ENCODE assay signal across 8 cellular contexts in the genomic region with DNA sequence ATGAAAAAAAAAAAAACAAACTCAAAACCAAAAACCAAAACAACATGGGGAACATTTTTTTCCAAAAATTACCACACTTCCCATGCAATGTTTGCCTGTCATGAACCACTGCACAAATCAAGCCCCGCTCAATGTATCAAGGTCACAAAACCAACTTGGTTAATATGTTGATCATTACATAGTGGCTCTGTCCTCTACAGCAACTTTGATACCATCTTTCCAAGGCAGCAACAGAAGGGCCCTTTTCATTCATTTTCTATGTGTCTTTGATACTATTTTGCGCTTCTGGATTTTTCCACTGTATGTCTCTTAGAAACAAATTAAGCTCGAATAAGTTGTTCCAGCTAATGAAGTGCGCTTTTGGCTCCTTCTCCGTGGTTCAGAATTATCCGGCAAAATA. TPM values are rescaled to one million over a fixed set of nuclear protein-coding genes. Genes with fewer than 3 reads are reported as not detected.
DNase-seq lines count a peak whose midpoint lies in the region; ATAC-seq and TF ChIP-seq lines count a peak whose summit lies in the region.

No MANE protein-coding gene starts in this region.

- H3K4me3 Mint-ChIP-seq in CD4-positive, CD25-positive, alpha-beta regulatory T cell = peak overlapping the region; percentile 88 to 92 (median 90)
- H3K4me3 Mint-ChIP-seq in endothelial cell (ENCODE audit: unreplicated experiment) = peak overlapping the region; percentile 91

- H4K20me1 ChIP-seq in PC-3 (ENCODE audit: low read length) (no peaks in the 10 kb centered on the region), osteoblast (ENCODE audit: insufficient read depth, low read length) (no peaks in the 10 kb centered on the region)

- H2AFZ ChIP-seq in PC-3 (ENCODE audit: low read length) = peak overlapping the region; percentile 90; the same call in 1 of the 2 replicates
- H2AFZ ChIP-seq in osteoblast (ENCODE audit: low read length) = no peak overlapping the region

- H3K4me2 ChIP-seq in PC-3 (ENCODE audit: low read length) = peak overlapping the region; percentile 96
- H3K4me2 ChIP-seq in osteoblast (ENCODE audit: insufficient read depth, low read length) = peak overlapping the region; percentile 92

- BruUV-seq in PC-3 (replicated peaks; lab: Mats Ljungman, UMichigan) = TSS peak; percentile 68

- no peaks in the 10 kb centered on the region for H3F3A ChIP-seq in PC-3 (ENCODE audit: low read length, unreplicated experiment)

- TF ChIP-seq CTCF in PC-3 (conservative IDR thresholded peaks at IDR 0.05; ENCODE audit: low read depth, low read length) = no peak
- no peak for TF ChIP-seq CTCF in endothelial cell (IDR thresholded peaks at IDR 0.05; ENCODE audit: unreplicated experiment)
- no peak for TF ChIP-seq CTCF in osteoblast (IDR thresholded peaks at IDR 0.05; ENCODE audit: extremely low read depth, low read depth, low read length)
- no peak for TF ChIP-seq CTCF in Peyer's patch (IDR thresholded peaks at IDR 0.05)
- TF ChIP-seq CTCF in GM10266 (IDR thresholded peaks at IDR 0.05; ENCODE audit: control insufficient read depth, insufficient read depth, low read depth, missing control alignments) = no peak

- no peak for ATAC-seq in CD4-positive, CD25-positive, alpha-beta regulatory T cell (ENCODE audit: low read depth in 2 of 2)
- no peak for ATAC-seq in PC-3
- ATAC-seq in esophagus mucosa = no peak

- no peaks in the 10 kb centered on the region for H3K36me3 Mint-ChIP-seq in CD4-positive, CD25-positive, alpha-beta regulatory T cell
- H3K36me3 Mint-ChIP-seq in endothelial cell (ENCODE audit: low read depth, unreplicated experiment) = peaks cover 5% of the 10 kb centered on the region

- H3K27ac Mint-ChIP-seq in CD4-positive, CD25-positive, alpha-beta regulatory T cell = peak overlapping the region; percentile 29 to 90 (median 58)
- H3K27ac Mint-ChIP-seq in endothelial cell (ENCODE audit: unreplicated experiment) = no peak overlapping the region

- peak overlapping the region; percentile 76; the same call in 1 of the 2 replicates for H3K9ac ChIP-seq in PC-3 (ENCODE audit: low read length)

- H3K4me3 ChIP-seq in CD4-positive, CD25-positive, alpha-beta regulatory T cell (ENCODE audit: low read depth, low read length) = peak overlapping the region; percentile 64
- H3K4me3 ChIP-seq in PC-3 (ENCODE audit: low read length) (peak overlapping the region; percentile 83), osteoblast (ENCODE audit: insufficient read depth, low read length) (peak overlapping the region; percentile 77), Peyer's patch (peak overlapping the region in 1 of 4 donors; percentile 90)

- CTCF ChIA-PET in PC-3 (lab: Charles Lee) = no interaction called here

- H3K27me3 Mint-ChIP-seq in CD4-positive, CD25-positive, alpha-beta regulatory T cell = peaks cover 11% of the 10 kb centered on the region
- H3K27me3 Mint-ChIP-seq in endothelial cell (ENCODE audit: unreplicated experiment) = peaks cover 8% of the 10 kb centered on the region

- H3K79me2 ChIP-seq in PC-3 (ENCODE audit: low read length) = peaks cover 49% of the 10 kb centered on the region
- H3K79me2 ChIP-seq in osteoblast (ENCODE audit: insufficient read depth, low read length) = peaks cover 50% of the 10 kb centered on the region

- H3K9me3 ChIP-seq in CD4-positive, CD25-positive, alpha-beta regulatory T cell (ENCODE audit: control insufficient read depth in 2 of 2, low read length in 2 of 2) = no peaks in the 10 kb centered on the region
- H3K9me3 ChIP-seq in PC-3 (ENCODE audit: low read length) = no peaks in the 10 kb centered on the region
- no peaks in the 10 kb centered on the region for H3K9me3 ChIP-seq in osteoblast (ENCODE audit: low read depth, low read length)
- H3K9me3 ChIP-seq in Peyer's patch = no peaks in the 10 kb centered on the region

- no peaks in the 10 kb centered on the region for H3K36me3 ChIP-seq in CD4-positive, CD25-positive, alpha-beta regulatory T cell (ENCODE audit: control insufficient read depth, insufficient read depth, low read length)
- H3K36me3 ChIP-seq in PC-3 (ENCODE audit: low read depth, low read length) (0 out of 2 replicates have a peak, but pooled peaks cover 6% of the 10 kb centered on the region), osteoblast (ENCODE audit: insufficient read depth, low read length) (peaks cover 8% of the 10 kb centered on the region), Peyer's patch (no peaks in the 10 kb centered on the region)

- H3K27me3 ChIP-seq in CD4-positive, CD25-positive, alpha-beta regulatory T cell (ENCODE audit: control insufficient read depth, insufficient read depth, low read length) = no peaks in the 10 kb centered on the region
- H3K27me3 ChIP-seq in PC-3 (ENCODE audit: low read length) (no peaks in the 10 kb centered on the region), osteoblast (ENCODE audit: insufficient read depth, low read length) (no peaks in the 10 kb centered on the region), Peyer's patch (no peaks in the 10 kb centered on the region)

- no peak overlapping the region for H3K27ac ChIP-seq in CD4-positive, CD25-positive, alpha-beta regulatory T cell (ENCODE audit: insufficient read depth, low read length, poor library complexity, severe bottlenecking)
- H3K27ac ChIP-seq in PC-3 (ENCODE audit: low read length) (0 out of 2 replicates have a peak overlapping the region, but pooled peaks have one; percentile 71), osteoblast (ENCODE audit: low read depth, low read length) (peak overlapping the region; percentile 84), Peyer's patch (peak overlapping the region in 1 of 4 donors; percentile 98)

- H3K4me1 Mint-ChIP-seq in CD4-positive, CD25-positive, alpha-beta regulatory T cell = peaks cover 4 to 28% (median 20%) of the 10 kb centered on the region in 4 donors
- peaks cover 27% of the 10 kb centered on the region for H3K4me1 Mint-ChIP-seq in endothelial cell (ENCODE audit: unreplicated experiment)

- DNase-seq in CD4-positive, CD25-positive, alpha-beta regulatory T cell = no peak
- DNase-seq in PC-3 = no peak
- DNase-seq in endothelial cell (ENCODE audit: low spot score) = no peak
- peak; percentile 44 for DNase-seq in osteoblast (ENCODE audit: insufficient read length, low spot score, missing footprints)
- DNase-seq in Peyer's patch = no peak
- no peak for DNase-seq in GM10266 (ENCODE audit: extremely low spot score)
- no peak for DNase-seq in stimulated activated CD4-positive, alpha-beta T cell treated with anti-CD3 and anti-CD28 coated beads, Interleukin-2, amount 100 ng/mL, for 24 hours

- peaks cover 16% of the 10 kb centered on the region for H3K4me1 ChIP-seq in CD4-positive, CD25-positive, alpha-beta regulatory T cell (ENCODE audit: control insufficient read depth, insufficient read depth, low read length, poor library complexity, severe bottlenecking)
- H3K4me1 ChIP-seq in PC-3 (ENCODE audit: insufficient read depth, low read length) = peaks cover 17% of the 10 kb centered on the region
- peaks cover 27% of the 10 kb centered on the region for H3K4me1 ChIP-seq in osteoblast (ENCODE audit: insufficient read depth, low read length)
- H3K4me1 ChIP-seq in Peyer's patch = peaks cover 0 to 29% (median 4%) of the 10 kb centered on the region in 4 donors

- intact Hi-C loops in PC-3 (cut with micrococcal nuclease) = loop anchor here (1.0 to 5.0 kb wide), 4 partner anchors 24 to 84 kb away; a partner anchor contains a TSS

- no peaks in the 10 kb centered on the region for H3K9me3 Mint-ChIP-seq in CD4-positive, CD25-positive, alpha-beta regulatory T cell
- H3K9me3 Mint-ChIP-seq in endothelial cell (ENCODE audit: unreplicated experiment) = no peaks in the 10 kb centered on the region

- no peaks in the 10 kb centered on the region for H3K9me2 ChIP-seq in PC-3 (replicated peaks; ENCODE audit: low read length)

- POLR2A ChIA-PET in PC-3 (lab: Charles Lee; ENCODE audit: unreplicated experiment) = no interaction called here

- TF ChIP-seq POLR2A in Peyer's patch (IDR thresholded peaks at IDR 0.05) = no peak

RNA-seq across cellular contexts. Expression of a gene that starts 1.5 kb away (rescaled TPM):
- 8.8 TPM for total RNA-seq in CD4-positive, CD25-positive, alpha-beta regulatory T cell
- polyA plus RNA-seq in CD4-positive, CD25-positive, alpha-beta regulatory T cell = 1 to 10 TPM in 3 of 4 donors, under 1 TPM in 1; 0.42 to 3.8 (median 2.1) TPM
- total RNA-seq in PC-3 (2014; rRNA removed) (14.0 and 16.2 TPM in 2 replicates), endothelial cell (ENCODE audit: unreplicated experiment) (20.9 TPM), osteoblast (35.4 and 36.6 TPM in 2 replicates), Peyer's patch (10 to 100 TPM; 33.8 to 53.0 (median 39.5) TPM), esophagus mucosa (21.1 TPM)

RNA-seq across cellular contexts. Expression of a gene that starts 24.6 kb away (rescaled TPM):
- 0.35 TPM for total RNA-seq in CD4-positive, CD25-positive, alpha-beta regulatory T cell
- polyA plus RNA-seq in CD4-positive, CD25-positive, alpha-beta regulatory T cell = under 1 TPM in 1 of 4 donors, not detected in 3; 0.10 TPM
- 24.1 and 27.9 TPM in 2 replicates for total RNA-seq in PC-3 (2014; rRNA removed)
- total RNA-seq in endothelial cell (ENCODE audit: unreplicated experiment) = 20.1 TPM
- total RNA-seq in osteoblast = 9.0 and 10.3 TPM in 2 replicates
- total RNA-seq in Peyer's patch = 100 to 1,000 TPM in 3 of 4 donors, 10 to 100 TPM in 1; 85.0 to 320 (median 222) TPM
- 15.7 TPM for total RNA-seq in esophagus mucosa

RNA-seq across cellular contexts. Expression of a gene that starts 50.6 kb away (rescaled TPM):
- not detected for total RNA-seq in CD4-positive, CD25-positive, alpha-beta regulatory T cell
- not detected for polyA plus RNA-seq in CD4-positive, CD25-positive, alpha-beta regulatory T cell
- total RNA-seq in PC-3 (2014; rRNA removed) = not detected in 2 replicates
- total RNA-seq in endothelial cell (ENCODE audit: unreplicated experiment) = 0.28 TPM
- not detected in 2 replicates for total RNA-seq in osteoblast
- under 1 TPM in 1 of 4 donors, not detected in 3; 0.66 TPM for total RNA-seq in Peyer's patch
- 0.12 TPM for total RNA-seq in esophagus mucosa
